Comparison of ENCODE assay signal across 20 cellular contexts in the genomic region with DNA sequence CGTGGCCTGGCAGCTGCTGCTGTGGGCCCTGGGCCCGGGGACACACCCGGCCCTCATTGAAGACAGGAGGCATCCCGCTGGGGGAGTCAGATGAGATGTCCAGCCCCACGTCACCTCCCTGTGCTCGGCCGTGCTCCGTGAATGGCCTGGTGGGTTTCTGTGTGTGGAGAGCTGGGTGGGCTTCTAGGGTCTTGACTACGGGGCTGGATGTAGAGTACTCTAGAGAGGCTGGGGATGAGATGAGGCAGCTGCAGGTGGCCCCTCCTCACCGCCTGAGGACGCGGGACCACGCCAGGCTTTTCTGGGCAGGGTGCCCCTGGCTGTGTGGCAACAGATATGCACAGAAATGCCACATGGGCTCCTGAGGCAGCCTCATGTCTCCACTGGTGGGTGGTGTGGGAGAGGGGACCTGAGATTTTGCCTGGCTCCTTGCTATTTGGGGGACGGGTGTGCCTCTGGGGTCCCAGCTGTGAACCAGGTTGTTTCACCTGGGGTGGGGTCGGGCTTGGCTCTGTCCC. TPM values are rescaled to one million over a fixed set of nuclear protein-coding genes. Genes with fewer than 3 reads are reported as not detected.
"Had no signal": no experiment of that assay in that cellular context is flagged by ENCODE, and none has a peak within 500 bp of the region (broad histone marks: within the 10 kb centered on the region; RNA-seq: fewer than 3 reads in every experiment).

No MANE protein-coding gene starts in this region.

- H3K4me3 ChIP-seq: suprapubic skin, upper lobe of right lung had no signal

- H3K27ac ChIP-seq: suprapubic skin, upper lobe of right lung had no signal

- H3K9me3 ChIP-seq: suprapubic skin, upper lobe of right lung had no signal

- H3K36me3 ChIP-seq: suprapubic skin, upper lobe of right lung had no signal

- ATAC-seq: activated naive CD4-positive, alpha-beta T cell treated with anti-CD3 and anti-CD28 coated beads, Interleukin-2, amount 50 U/mL, for 72 hours; activated T-cell treated with anti-CD3 and anti-CD28 coated beads, Interleukin-2, amount 50 U/mL, for 4 hours; esophagus mucosa; naive thymus-derived CD8-positive, alpha-beta T cell; sciatic nerve; stimulated activated naive CD8-positive, alpha-beta T cell treated with anti-CD3 and anti-CD28 coated beads, Interleukin-15, Interleukin-2, amounts not matched to agents 100 U/mL and 50 U/mL, for 24 hours; upper lobe of right lung had no signal

- H3K4me3 Mint-ChIP-seq: activated CD4-positive, alpha-beta memory T cell treated with anti-CD3 and anti-CD28 coated beads for 36 hours; activated T-cell treated with anti-CD3 and anti-CD28 coated beads, Interleukin-2, amount 50 U/mL, for 4 hours; dendritic cell treated with granulocyte-macrophage colony-stimulating factor and Interleukin-4, amounts not matched to agents 40 ng/mL and 50 ng/mL, for 4 days; naive thymus-derived CD8-positive, alpha-beta T cell had no signal

- H3K4me1 ChIP-seq: upper lobe of right lung had no signal

- H3K27ac Mint-ChIP-seq: activated CD4-positive, alpha-beta memory T cell treated with anti-CD3 and anti-CD28 coated beads for 36 hours; activated naive CD4-positive, alpha-beta T cell treated with anti-CD3 and anti-CD28 coated beads, Interleukin-2, amount 50 U/mL, for 72 hours; dendritic cell treated with granulocyte-macrophage colony-stimulating factor and Interleukin-4, amounts not matched to agents 40 ng/mL and 50 ng/mL, for 4 days had no signal

- DNase-seq: activated CD4-positive, alpha-beta memory T cell treated with anti-CD3 and anti-CD28 coated beads for 36 hours; activated CD4-positive, CD25-positive, alpha-beta regulatory T cell treated with anti-CD3 and anti-CD28 coated beads, Interleukin-2, amount 50 U/mL, for 72 hours; activated effector memory CD4-positive, alpha-beta T cell treated with anti-CD3 and anti-CD28 coated beads, Interleukin-2, amount 50 U/mL, for 16 hours; activated T-cell treated with anti-CD3 and anti-CD28 coated beads, Interleukin-2, amount 50 U/mL, for 4 hours; amniotic stem cell; naive thymus-derived CD8-positive, alpha-beta T cell; stimulated activated CD4-positive, alpha-beta T cell treated with anti-CD3 and anti-CD28 coated beads, Interleukin-12 subunit alpha, Interleukin-12 subunit beta, amount 100 ng/mL, for 4 hours; stimulated activated CD4-positive, alpha-beta T cell treated with anti-CD3 and anti-CD28 coated beads, Interleukin-2, amount 100 ng/mL, for 48 hours; stimulated activated naive CD8-positive, alpha-beta T cell treated with anti-CD3 and anti-CD28 coated beads, Interleukin-15, Interleukin-2, amounts not matched to agents 100 U/mL and 50 U/mL, for 24 hours; upper lobe of right lung had no signal

RNA-seq across cellular contexts. Expression of gene BHLHE23, which starts 8.4 kb away (rescaled TPM):
- total RNA-seq: activated CD4-positive, alpha-beta memory T cell treated with anti-CD3 and anti-CD28 coated beads for 36 hours; activated naive CD4-positive, alpha-beta T cell treated with anti-CD3 and anti-CD28 coated beads, Interleukin-2, amount 50 U/mL, for 72 hours; activated T-cell treated with anti-CD3 and anti-CD28 coated beads, Interleukin-2, amount 50 U/mL, for 4 hours; esophagus mucosa; lung microvascular endothelial cell; mononuclear cell; naive thymus-derived CD8-positive, alpha-beta T cell; osteocyte; pulmonary artery endothelial cell; sciatic nerve; suprapubic skin; T-helper 2 cell treated with Interferon-gamma antibody and Interleukin-4, amounts not matched to agents 100 ng/mL and 5 ng/mL, for 36 hours; upper lobe of right lung had no signal
